19 cellular contexts compared by ENCODE assay signal in genomic region chr10:79171504-79171903, GRCh38.
"Had no signal": no experiment of that assay in that cellular context is flagged by ENCODE, and none has a peak within 500 bp of the region (broad histone marks: within the 10 kb centered on the region; RNA-seq: fewer than 3 reads in every experiment).

No MANE protein-coding gene starts in this region.

- H3K36me3 Mint-ChIP-seq: activated naive CD4-positive, alpha-beta T cell treated with anti-CD3 and anti-CD28 coated beads, Interleukin-2, amount 10 ng/mL, durations not matched to agents 7 days and 5 days; WTC11 had no signal

- H3K4me2 ChIP-seq: neural progenitor cell, SK-N-SH had no signal

- FAIRE-seq: endometrium, pancreas had no signal

- H3K4me1 Mint-ChIP-seq: activated CD4-positive, alpha-beta T cell treated with anti-CD3 and anti-CD28 coated beads, Interleukin-2, amount 10 ng/mL, durations not matched to agents 24 days and 14 days; activated naive CD4-positive, alpha-beta T cell treated with anti-CD3 and anti-CD28 coated beads, Interleukin-2, amount 10 ng/mL, durations not matched to agents 7 days and 5 days had no signal

- H3K4me3 ChIP-seq: body of pancreas, heart left ventricle, neural progenitor cell, pancreas, stomach had no signal

- H2AFZ ChIP-seq: neural progenitor cell had no signal

- H3K9me3 Mint-ChIP-seq: activated CD4-positive, alpha-beta T cell treated with anti-CD3 and anti-CD28 coated beads, Interleukin-2, amount 10 ng/mL, durations not matched to agents 24 days and 14 days; activated naive CD4-positive, alpha-beta T cell treated with anti-CD3 and anti-CD28 coated beads, Interleukin-2, amount 10 ng/mL, durations not matched to agents 7 days and 5 days; neural progenitor cell; T-helper 1 cell treated with Interleukin-12 subunit alpha and Interleukin-12 subunit beta and Interleukin-4 antibody, amounts not matched to agents 30 μg/mL and 1 μg/mL, for 36 hours; WTC11 had no signal

- H3K27me3 Mint-ChIP-seq: activated CD4-positive, alpha-beta T cell treated with anti-CD3 and anti-CD28 coated beads, Interleukin-2, amount 10 ng/mL, durations not matched to agents 24 days and 14 days had no signal

- H3K36me3 ChIP-seq: neural progenitor cell had no signal

- H3K9me3 ChIP-seq: body of pancreas, heart left ventricle, pancreas, SK-N-SH, stomach had no signal

- ATAC-seq: body of pancreas, heart left ventricle, left ventricle myocardium superior, pancreas, WTC11 had no signal

- H3K27ac Mint-ChIP-seq: activated CD4-positive, alpha-beta T cell treated with anti-CD3 and anti-CD28 coated beads, Interleukin-2, amount 10 ng/mL, durations not matched to agents 24 days and 14 days; activated naive CD4-positive, alpha-beta T cell treated with anti-CD3 and anti-CD28 coated beads, Interleukin-2, amount 10 ng/mL, durations not matched to agents 7 days and 5 days; T-helper 1 cell treated with Interleukin-12 subunit alpha and Interleukin-12 subunit beta and Interleukin-4 antibody, amounts not matched to agents 30 μg/mL and 1 μg/mL, for 36 hours; WTC11 had no signal

- H3K27me3 ChIP-seq: body of pancreas, heart left ventricle, neural progenitor cell, pancreas, stomach had no signal

- H3K9ac ChIP-seq: neural progenitor cell, SK-N-SH had no signal

- H3K27ac ChIP-seq: body of pancreas, neural progenitor cell, pancreas, stomach had no signal

- H3K4me3 Mint-ChIP-seq: activated CD4-positive, alpha-beta T cell treated with anti-CD3 and anti-CD28 coated beads, Interleukin-2, amount 10 ng/mL, durations not matched to agents 24 days and 14 days; activated naive CD4-positive, alpha-beta T cell treated with anti-CD3 and anti-CD28 coated beads, Interleukin-2, amount 10 ng/mL, durations not matched to agents 7 days and 5 days; neural progenitor cell; T-helper 1 cell treated with Interleukin-12 subunit alpha and Interleukin-12 subunit beta and Interleukin-4 antibody, amounts not matched to agents 30 μg/mL and 1 μg/mL, for 36 hours; WTC11 had no signal

- DNase-seq: activated CD4-positive, alpha-beta T cell treated with anti-CD3 and anti-CD28 coated beads, Interleukin-2, amount 10 ng/mL, durations not matched to agents 24 days and 14 days; activated CD8-positive, alpha-beta memory T cell treated with anti-CD3 and anti-CD28 coated beads for 24 hours; activated naive CD4-positive, alpha-beta T cell treated with anti-CD3 and anti-CD28 coated beads, Interleukin-2, amount 10 ng/mL, durations not matched to agents 7 days and 5 days; body of pancreas; cerebellar nuclear complex; dermis blood vessel endothelial cell; foreskin melanocyte; heart left ventricle; islet precursor cell; left ventricle myocardium superior; pancreas; SK-N-SH; stimulated activated CD4-positive, alpha-beta T cell treated with anti-CD3 and anti-CD28 coated beads, Interleukin-15, amount 100 ng/mL, for 24 hours; stimulated activated CD4-positive, alpha-beta T cell treated with anti-CD3 and anti-CD28 coated beads, Interleukin-4, amount 100 ng/mL, for 24 hours; stomach had no signal
